In genomic region chr12:105229446-105229845, GRCh38 we compare ENCODE assay signal across 16 cellular contexts. TPM values are rescaled to one million over a fixed set of nuclear protein-coding genes. Genes with fewer than 3 reads are reported as not detected.
DNase-seq lines count a peak whose midpoint lies in the region; ATAC-seq, FAIRE-seq and TF ChIP-seq lines count a peak whose summit lies in the region.
"Had no signal": no experiment of that assay in that cellular context is flagged by ENCODE, and none has a peak within 500 bp of the region (broad histone marks: within the 10 kb centered on the region; RNA-seq: fewer than 3 reads in every experiment).

No MANE protein-coding gene starts in this region.

- FAIRE-seq in astrocyte (lab: Jason Lieb, UNC): no peak
- FAIRE-seq: A549 had no signal

- CTCF ChIA-PET in activated CD4-positive, alpha-beta T cell treated with anti-CD3 and anti-CD28 coated beads, Interleukin-2, amount 10 ng/mL, durations not matched to agents 7 days and 5 days (lab: Charles Lee): no interaction called here

- TF ChIP-seq EP300 in tibial nerve (IDR thresholded peaks at IDR 0.05): no peak

- DNase-seq in activated CD4-positive, alpha-beta T cell treated with anti-CD3 and anti-CD28 coated beads, Interleukin-2, amount 10 ng/mL, durations not matched to agents 7 days and 5 days: no peak
- no peak for DNase-seq in activated CD4-positive, alpha-beta T cell treated with anti-CD3 and anti-CD28 coated beads, Interleukin-2, amount 50 U/mL, for 48 hours
- no peak for DNase-seq in astrocyte (ENCODE audit: low read depth)
- DNase-seq in left lung: no peak
- no peak for DNase-seq in tibial nerve (ENCODE audit: low spot score in 2 of 2)
- no peak for DNase-seq in DMS53 treated with DMSO at 0.1 percent for 48 hours (lab: John Stamatoyannopoulos, UW; ENCODE audit: unreplicated experiment)
- DNase-seq in D341Med (ENCODE audit: low spot score): no peak
- DNase-seq in NCI-H524 treated with DMSO at 0.1 percent for 48 hours (lab: John Stamatoyannopoulos, UW): no peak
- DNase-seq: activated CD4-positive, alpha-beta memory T cell treated with anti-CD3 and anti-CD28 coated beads, Interleukin-2, amount 10 ng/mL, durations not matched to agents 7 days and 5 days; CD8-positive, alpha-beta T cell; GDM1; head of caudate nucleus; posterior cingulate gyrus; upper lobe of left lung had no signal

- H3K4me1 ChIP-seq in astrocyte (ENCODE audit: insufficient read depth, low read length) (peaks cover 60% of the 10 kb centered on the region), left lung (peaks cover 14 to 83% of the 10 kb centered on the region in 2 donors), tibial nerve (peaks cover 0 to 100% (median 53%) of the 10 kb centered on the region in 4 donors)

- peak overlapping the region; percentile 44 for H3K27ac Mint-ChIP-seq in activated CD4-positive, alpha-beta T cell treated with anti-CD3 and anti-CD28 coated beads, Interleukin-2, amount 10 ng/mL, durations not matched to agents 7 days and 5 days
- no peak overlapping the region for H3K27ac Mint-ChIP-seq in astrocyte (ENCODE audit: unreplicated experiment)
- H3K27ac Mint-ChIP-seq: CD8-positive, alpha-beta T cell had no signal

- H3K4me2 ChIP-seq in astrocyte (ENCODE audit: low read length): peak overlapping the region; percentile 55
- H3K4me2 ChIP-seq: A549 had no signal

- no peaks in the 10 kb centered on the region for H3K9me3 Mint-ChIP-seq in activated CD4-positive, alpha-beta T cell treated with anti-CD3 and anti-CD28 coated beads, Interleukin-2, amount 10 ng/mL, durations not matched to agents 7 days and 5 days
- H3K9me3 Mint-ChIP-seq in astrocyte (ENCODE audit: unreplicated experiment): no peaks in the 10 kb centered on the region
- H3K9me3 Mint-ChIP-seq: activated CD4-positive, alpha-beta memory T cell treated with anti-CD3 and anti-CD28 coated beads, Interleukin-2, amount 10 ng/mL, durations not matched to agents 7 days and 5 days; CD8-positive, alpha-beta T cell had no signal

- POLR2A ChIA-PET in activated CD4-positive, alpha-beta T cell treated with anti-CD3 and anti-CD28 coated beads, Interleukin-2, amount 10 ng/mL, durations not matched to agents 7 days and 5 days (lab: Charles Lee): interaction anchor here (0.7 kb wide), 1 partner anchor 89 kb away, joined by 3 read pairs; no protein-coding TSS in a partner anchor

- H3K27me3 Mint-ChIP-seq in activated CD4-positive, alpha-beta T cell treated with anti-CD3 and anti-CD28 coated beads, Interleukin-2, amount 10 ng/mL, durations not matched to agents 7 days and 5 days: no peaks in the 10 kb centered on the region
- H3K27me3 Mint-ChIP-seq in astrocyte (ENCODE audit: low read depth, unreplicated experiment): no peaks in the 10 kb centered on the region
- H3K27me3 Mint-ChIP-seq: activated CD4-positive, alpha-beta memory T cell treated with anti-CD3 and anti-CD28 coated beads, Interleukin-2, amount 10 ng/mL, durations not matched to agents 7 days and 5 days had no signal

- no peak overlapping the region for H3K9ac ChIP-seq in astrocyte (ENCODE audit: low read length)

- no peak overlapping the region for H3K4me3 Mint-ChIP-seq in activated CD4-positive, alpha-beta T cell treated with anti-CD3 and anti-CD28 coated beads, Interleukin-2, amount 10 ng/mL, durations not matched to agents 7 days and 5 days
- no peak overlapping the region for H3K4me3 Mint-ChIP-seq in astrocyte (ENCODE audit: unreplicated experiment)
- H3K4me3 Mint-ChIP-seq: CD8-positive, alpha-beta T cell had no signal

- peaks cover 35% of the 10 kb centered on the region for H3K36me3 Mint-ChIP-seq in activated CD4-positive, alpha-beta T cell treated with anti-CD3 and anti-CD28 coated beads, Interleukin-2, amount 10 ng/mL, durations not matched to agents 7 days and 5 days (ENCODE audit: low read depth)
- no peaks in the 10 kb centered on the region for H3K36me3 Mint-ChIP-seq in astrocyte (ENCODE audit: low read depth, unreplicated experiment)

- no peaks in the 10 kb centered on the region for H3K27me3 ChIP-seq in astrocyte (ENCODE audit: insufficient read depth, low read length)
- H3K27me3 ChIP-seq in left lung: no peaks in the 10 kb centered on the region
- H3K27me3 ChIP-seq in tibial nerve: no peaks in the 10 kb centered on the region
- H3K27me3 ChIP-seq: upper lobe of left lung had no signal

- H3K27ac ChIP-seq in astrocyte (ENCODE audit: low read depth, low read length) (no peak overlapping the region), left lung (peak overlapping the region in 1 of 2 donors; percentile 34), tibial nerve (peak overlapping the region; percentile 13 to 81 (median 51))
- H3K27ac ChIP-seq: A549 had no signal

- H3K4me3 ChIP-seq in astrocyte (ENCODE audit: insufficient read depth, low read depth, low read length) (no peak overlapping the region), left lung (no peak overlapping the region), tibial nerve (no peak overlapping the region)
- H3K4me3 ChIP-seq: A549, upper lobe of left lung had no signal

- intact Hi-C loops in left lung (cut with DNase I): no loop called here

- no peak for TF ChIP-seq CTCF in astrocyte (IDR thresholded peaks at IDR 0.05; ENCODE audit: insufficient read depth, low read depth, low read length)
- no peak for TF ChIP-seq CTCF in left lung (IDR thresholded peaks at IDR 0.05)
- no peak for TF ChIP-seq CTCF in tibial nerve (IDR thresholded peaks at IDR 0.05)

- 77 to 85% methylated on average over 3 of the region's 3 CpGs for WGBS in tibial nerve, 2 donors

- peaks cover 62% of the 10 kb centered on the region for H3K4me1 Mint-ChIP-seq in activated CD4-positive, alpha-beta T cell treated with anti-CD3 and anti-CD28 coated beads, Interleukin-2, amount 10 ng/mL, durations not matched to agents 7 days and 5 days
- H3K4me1 Mint-ChIP-seq in astrocyte (ENCODE audit: low read depth, unreplicated experiment): peaks cover 56% of the 10 kb centered on the region

- H2AFZ ChIP-seq in astrocyte (ENCODE audit: low read depth, low read length): no peak overlapping the region

- no peak for TF ChIP-seq POLR2A in tibial nerve (IDR thresholded peaks at IDR 0.05)

- H3K36me3 ChIP-seq in astrocyte (ENCODE audit: insufficient read depth, low read length) (peaks cover 2% of the 10 kb centered on the region), left lung (peaks cover 0 to 23% of the 10 kb centered on the region in 2 donors), tibial nerve (peaks cover 0 to 12% (median 0%) of the 10 kb centered on the region in 3 donors)

- H3K9me3 ChIP-seq in astrocyte (ENCODE audit: insufficient read depth, low read depth, low read length): no peaks in the 10 kb centered on the region
- no peaks in the 10 kb centered on the region for H3K9me3 ChIP-seq in left lung
- H3K9me3 ChIP-seq in tibial nerve: no peaks in the 10 kb centered on the region
- H3K9me3 ChIP-seq: A549, upper lobe of left lung had no signal

- peak; percentile 7 for ATAC-seq in left lung
- ATAC-seq: A549; CD8-positive, alpha-beta T cell; Right ventricle myocardium inferior had no signal

- H3K79me2 ChIP-seq in astrocyte (ENCODE audit: insufficient read depth, low read length): peaks cover 60% of the 10 kb centered on the region

- H4K20me1 ChIP-seq in astrocyte (ENCODE audit: insufficient read depth, low read length): no peaks in the 10 kb centered on the region

RNA-seq across cellular contexts. Expression of gene APPL2, which starts 6.5 kb away (rescaled TPM):
- 10 to 100 TPM; 24.6 to 27.3 TPM for total RNA-seq in activated CD4-positive, alpha-beta T cell treated with anti-CD3 and anti-CD28 coated beads, Interleukin-2, amount 10 ng/mL, durations not matched to agents 7 days and 5 days
- total RNA-seq in astrocyte (16.6 and 17.7 TPM in 2 replicates), left lung (10 to 100 TPM; 27.8 to 36.9 TPM), tibial nerve (10 to 100 TPM; 48.6 to 97.9 (median 79.5) TPM)
